In genomic region chr12:122395319-122395718, GRCh38 we compare ENCODE assay signal across 10 cellular contexts. TPM values are rescaled to one million over a fixed set of nuclear protein-coding genes. Genes with fewer than 3 reads are reported as not detected.
DNase-seq lines count a peak whose midpoint lies in the region; ATAC-seq, FAIRE-seq and TF ChIP-seq lines count a peak whose summit lies in the region.
"Had no signal": no experiment of that assay in that cellular context is flagged by ENCODE, and none has a peak within 500 bp of the region (broad histone marks: within the 10 kb centered on the region; RNA-seq: fewer than 3 reads in every experiment).

No MANE protein-coding gene starts in this region.

- no peak for TF ChIP-seq CTCF in endothelial cell (IDR thresholded peaks at IDR 0.05; ENCODE audit: unreplicated experiment)
- TF ChIP-seq CTCF in neural crest cell (conservative IDR thresholded peaks at IDR 0.05), result no peak

- H3K27me3 Mint-ChIP-seq in endothelial cell (ENCODE audit: unreplicated experiment), result no peaks in the 10 kb centered on the region
- H3K27me3 Mint-ChIP-seq in neural crest cell (ENCODE audit: low read depth), result no peaks in the 10 kb centered on the region
- H3K27me3 Mint-ChIP-seq: activated naive CD8-positive, alpha-beta T cell treated with anti-CD3 and anti-CD28 coated beads, Interleukin-2, amount 10 ng/mL, durations not matched to agents 7 days and 5 days had no signal

- H3K4me3 Mint-ChIP-seq in endothelial cell (ENCODE audit: unreplicated experiment) (no peak overlapping the region), neural crest cell (no peak overlapping the region)
- H3K4me3 Mint-ChIP-seq: activated naive CD8-positive, alpha-beta T cell treated with anti-CD3 and anti-CD28 coated beads, Interleukin-2, amount 10 ng/mL, durations not matched to agents 7 days and 5 days had no signal

- H3K36me3 Mint-ChIP-seq in endothelial cell (ENCODE audit: low read depth, unreplicated experiment) (no peaks in the 10 kb centered on the region), neural crest cell (ENCODE audit: low read depth) (no peaks in the 10 kb centered on the region)

- DNase-seq in AG08396 (ENCODE audit: low spot score), result peak; percentile 65
- peak; percentile 52 for DNase-seq in HTR-8/SVneo (ENCODE audit: insufficient read length, low spot score)
- no peak for DNase-seq in endothelial cell (ENCODE audit: low spot score)
- DNase-seq in neural crest cell (ENCODE audit: low read depth, low spot score), result no peak
- no peak for DNase-seq in MV-4-11 (lab: John Stamatoyannopoulos, UW)
- DNase-seq: activated naive CD8-positive, alpha-beta T cell treated with anti-CD3 and anti-CD28 coated beads, Interleukin-2, amount 10 ng/mL, durations not matched to agents 7 days and 5 days; NCI-H187 treated with DMSO at 0.1 percent for 48 hours had no signal

- peaks cover 10% of the 10 kb centered on the region for H3K4me1 Mint-ChIP-seq in endothelial cell (ENCODE audit: unreplicated experiment)
- H3K4me1 Mint-ChIP-seq in neural crest cell, result peaks cover 24% of the 10 kb centered on the region

- no peak for FAIRE-seq in HTR-8/SVneo (lab: Jason Lieb, UNC)

- ATAC-seq in HG02610 (IDR thresholded peaks at IDR 0.05; ENCODE audit: unreplicated experiment) (no peak), GM21576 (IDR thresholded peaks at IDR 0.05; ENCODE audit: unreplicated experiment) (no peak), HG03097 (IDR thresholded peaks at IDR 0.05; ENCODE audit: low FRiP score, unreplicated experiment) (no peak)

- no peaks in the 10 kb centered on the region for H3K9me3 Mint-ChIP-seq in endothelial cell (ENCODE audit: unreplicated experiment)
- H3K9me3 Mint-ChIP-seq in neural crest cell, result no peaks in the 10 kb centered on the region
- H3K9me3 Mint-ChIP-seq: activated naive CD8-positive, alpha-beta T cell treated with anti-CD3 and anti-CD28 coated beads, Interleukin-2, amount 10 ng/mL, durations not matched to agents 7 days and 5 days had no signal

- peak overlapping the region; percentile 28 for H3K27ac Mint-ChIP-seq in endothelial cell (ENCODE audit: unreplicated experiment)
- peak overlapping the region; percentile 64 for H3K27ac Mint-ChIP-seq in neural crest cell (ENCODE audit: unreplicated experiment)
- H3K27ac Mint-ChIP-seq: activated naive CD8-positive, alpha-beta T cell treated with anti-CD3 and anti-CD28 coated beads, Interleukin-2, amount 10 ng/mL, durations not matched to agents 7 days and 5 days had no signal

RNA-seq across cellular contexts. Expression of gene CLIP1, which starts 27.1 kb away (rescaled TPM):
- total RNA-seq in endothelial cell (ENCODE audit: unreplicated experiment) (57.7 TPM), neural crest cell (55.8 and 56.9 TPM in 2 replicates)

Comparison
In these comparisons a context has a peak if more than half of its experiments do, and no peak if none do; other contexts are left out.
1. DNase-seq: peak in AG08396 (single experiment) and HTR-8/SVneo (single experiment); none in endothelial cell (single experiment), neural crest cell (single experiment) and MV-4-11 (single experiment).